In the genomic region with DNA sequence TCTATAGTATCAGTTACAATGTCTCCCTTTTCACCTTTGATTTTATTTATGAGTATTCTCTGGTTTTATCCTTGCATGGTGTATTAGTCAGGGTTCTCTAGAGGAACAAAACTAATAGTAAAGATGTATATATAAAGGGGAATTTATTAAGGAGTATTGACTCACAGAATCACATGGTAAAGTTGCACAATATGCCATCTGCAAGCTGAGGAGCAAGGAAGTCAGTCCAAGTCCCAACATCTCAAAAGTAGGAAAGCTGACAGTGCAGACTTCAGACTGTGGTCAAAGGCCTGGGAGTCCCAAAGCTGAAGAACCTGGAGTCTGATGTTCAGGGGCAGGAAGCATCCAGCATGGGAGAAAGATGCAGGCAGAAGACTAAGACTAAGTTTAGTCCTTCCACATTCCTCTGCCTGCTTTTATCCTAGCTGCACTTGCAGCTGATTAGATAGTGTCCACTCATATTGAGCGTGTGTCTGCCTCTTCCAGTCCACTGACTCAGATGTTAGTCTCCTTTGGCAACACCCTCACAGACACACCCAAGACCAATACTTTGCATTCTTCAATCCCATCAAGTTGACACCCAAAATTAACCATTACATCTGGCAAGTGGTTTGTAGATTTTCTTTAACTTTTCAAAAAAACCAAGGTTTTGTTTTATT, we compare ENCODE assay signal across 24 cellular contexts.
"Had no signal": no experiment of that assay in that cellular context is flagged by ENCODE, and none has a peak within 500 bp of the region (broad histone marks: within the 10 kb centered on the region; RNA-seq: fewer than 3 reads in every experiment).

No MANE protein-coding gene starts in this region.

- H3K27ac ChIP-seq: brain microvascular endothelial cell, KMS-11, Peyer's patch had no signal

- ATAC-seq: activated T-cell treated with anti-CD3 and anti-CD28 coated beads, Interleukin-2, amount 50 U/mL, for 72 hours had no signal

- H3K4me3 ChIP-seq: MG63, Peyer's patch had no signal

- H3K9me3 ChIP-seq: MG63, Peyer's patch had no signal

- H3K27me3 ChIP-seq: brain microvascular endothelial cell, MG63, Peyer's patch had no signal

- H3K9ac ChIP-seq: KMS-11 had no signal

- DNase-seq: activated B cell treated with CpG ODN at 0.5 μM for 24 hours; activated CD4-positive, alpha-beta memory T cell treated with anti-CD3 and anti-CD28 coated beads for 36 hours; activated CD4-positive, alpha-beta T cell treated with anti-CD3 and anti-CD28 coated beads, Interleukin-2, amount 10 ng/mL, durations not matched to agents 7 days and 5 days; activated CD8-positive, alpha-beta memory T cell treated with anti-CD3 and anti-CD28 coated beads for 24 hours; activated gamma-delta T cell treated with Interleukin-2 at 50 U/mL for 16 hours; activated naive CD4-positive, alpha-beta T cell treated with anti-CD3 and anti-CD28 coated beads, Interleukin-2, amount 10 ng/mL, durations not matched to agents 7 days and 5 days; activated naive CD8-positive, alpha-beta T cell treated with anti-CD3 and anti-CD28 coated beads for 36 hours; activated T-cell treated with anti-CD3 and anti-CD28 coated beads for 4 hours; activated T-cell treated with anti-CD3 and anti-CD28 coated beads, Interleukin-2, amount 50 U/mL, for 72 hours; brain microvascular endothelial cell; cerebellar nuclear complex; MG63; NCI-H1105 treated with DMSO at 0.1 percent for 48 hours; NCI-H1436 treated with DMSO at 0.1 percent for 48 hours; NCI-H187 treated with DMSO at 0.1 percent for 48 hours; NCI-H2171 treated with DMSO at 0.1 percent for 48 hours; NCI-H345; NCI-H510A treated with DMSO at 0.1 percent for 48 hours; NCI-H69; NK-92 treated with Interleukin-12 subunit alpha and Interleukin-12 subunit beta, amount 100 ng/mL, for 24 hours; OCI-M1; Peyer's patch; SHP77 treated with DMSO at 0.1 percent for 48 hours had no signal

- H3K36me3 ChIP-seq: brain microvascular endothelial cell, MG63, Peyer's patch had no signal

- H3K4me1 ChIP-seq: Peyer's patch had no signal

- H3K4me2 ChIP-seq: KMS-11 had no signal
